ENCODE assay signal across 23 cellular contexts in the genomic region with DNA sequence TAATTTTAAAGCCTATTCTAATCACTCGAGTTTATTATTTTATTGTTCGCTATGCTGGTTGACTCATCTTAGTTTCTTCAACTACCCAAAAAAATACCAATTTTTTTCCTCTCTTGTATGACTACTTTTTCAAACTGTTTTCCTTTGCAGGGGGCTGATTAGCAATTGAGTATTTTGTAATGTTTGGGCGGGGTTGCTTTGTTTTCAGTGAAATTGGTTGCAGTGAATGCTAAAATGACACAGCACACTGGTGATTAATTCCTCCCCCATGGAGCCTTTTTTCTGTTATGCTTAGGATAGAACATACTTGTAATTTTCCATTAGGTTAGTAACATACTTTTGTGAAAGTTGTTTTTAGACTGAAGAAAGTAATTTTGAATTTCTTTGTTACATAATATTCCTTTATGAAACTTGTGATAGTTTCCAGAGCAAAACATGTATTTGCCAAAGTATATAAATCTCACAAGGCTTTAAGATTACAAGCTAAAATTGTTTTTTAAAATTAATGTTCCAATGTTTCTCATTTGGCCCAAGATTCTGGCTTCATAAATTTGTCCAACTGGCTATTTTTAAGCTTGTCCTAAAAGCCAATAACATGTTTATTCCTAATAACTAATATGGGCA.
DNase-seq lines count a peak whose midpoint lies in the region; ATAC-seq, FAIRE-seq and TF ChIP-seq lines count a peak whose summit lies in the region.
"Had no signal": no experiment of that assay in that cellular context is flagged by ENCODE, and none has a peak within 500 bp of the region (broad histone marks: within the 10 kb centered on the region; RNA-seq: fewer than 3 reads in every experiment).

No MANE protein-coding gene starts in this region.

- H3K4me1 ChIP-seq in kidney (ENCODE audit: control insufficient read depth in 1 of 2, insufficient read depth in 1 of 2, low read depth in 1 of 2, low read length in 2 of 2) (no peaks in the 10 kb centered on the region), upper lobe of right lung (no peaks in the 10 kb centered on the region)
- H3K4me1 ChIP-seq: colonic mucosa, gastrocnemius medialis, uterus had no signal

- H3K9me3 ChIP-seq in kidney (ENCODE audit: control insufficient read depth in 1 of 2, low read length in 2 of 2), result no peaks in the 10 kb centered on the region
- no peaks in the 10 kb centered on the region for H3K9me3 ChIP-seq in upper lobe of right lung
- H3K9me3 ChIP-seq: colonic mucosa, gastrocnemius medialis, uterus had no signal

- TF ChIP-seq CTCF in HFFc6 (IDR thresholded peaks at IDR 0.05) (no peak), choroid plexus epithelial cell (conservative IDR thresholded peaks at IDR 0.05; ENCODE audit: low read depth, low read length) (no peak), kidney (IDR thresholded peaks at IDR 0.05; ENCODE audit: borderline replicate concordance, extremely low read depth, insufficient read depth) (no peak), upper lobe of right lung (IDR thresholded peaks at IDR 0.05) (no peak)

- peaks cover 13% of the 10 kb centered on the region for H3K4me1 Mint-ChIP-seq in HFFc6 (ENCODE audit: low read depth)
- H3K4me1 Mint-ChIP-seq: activated CD4-positive, alpha-beta memory T cell treated with anti-CD3 and anti-CD28 coated beads, Interleukin-2, amount 10 ng/mL, durations not matched to agents 7 days and 5 days; nephron had no signal

- DNase-seq in AG20443 (ENCODE audit: low spot score) (peak; percentile 28), HFFc6 (peak; percentile 5), choroid plexus epithelial cell (ENCODE audit: low read depth) (peak; percentile 59), kidney (no peak), upper lobe of right lung (no peak), hippocampal formation (lab: John Stamatoyannopoulos, UW) (no peak), C1 segment of cervical spinal cord (lab: John Stamatoyannopoulos, UW) (no peak), epidermal melanocyte (ENCODE audit: insufficient read length, low spot score) (no peak)
- DNase-seq: activated CD4-positive, alpha-beta memory T cell treated with anti-CD3 and anti-CD28 coated beads, Interleukin-2, amount 10 ng/mL, durations not matched to agents 7 days and 5 days; activated CD4-positive, CD25-positive, alpha-beta regulatory T cell; activated naive CD4-positive, alpha-beta T cell treated with Interleukin-2 at 50 U/mL for 16 hours; aorta; colonic mucosa; gastrocnemius medialis; H7; midbrain; NCI-H1694; NCI-H82; PC-9; stimulated activated CD8-positive, alpha-beta memory T cell treated with anti-CD3 and anti-CD28 coated beads, Interleukin-4, amount 100 ng/mL, for 48 hours; uterus had no signal

- H3K36me3 ChIP-seq in kidney (ENCODE audit: control insufficient read depth in 1 of 2, insufficient read depth in 2 of 2, low read length in 2 of 2), result peaks cover 0 to 3% of the 10 kb centered on the region in 2 donors
- no peaks in the 10 kb centered on the region for H3K36me3 ChIP-seq in upper lobe of right lung
- H3K36me3 ChIP-seq: colonic mucosa, gastrocnemius medialis, uterus had no signal

- no peak overlapping the region; the same call in 1 of the 2 replicates for H3K4me3 Mint-ChIP-seq in HFFc6
- H3K4me3 Mint-ChIP-seq: activated CD4-positive, alpha-beta memory T cell treated with anti-CD3 and anti-CD28 coated beads, Interleukin-2, amount 10 ng/mL, durations not matched to agents 7 days and 5 days; nephron had no signal

- no peak overlapping the region for H3K9ac ChIP-seq in kidney (ENCODE audit: low read length in 2 of 2)

- no peak overlapping the region for H3K27ac Mint-ChIP-seq in HFFc6
- H3K27ac Mint-ChIP-seq: activated CD4-positive, alpha-beta memory T cell treated with anti-CD3 and anti-CD28 coated beads, Interleukin-2, amount 10 ng/mL, durations not matched to agents 7 days and 5 days; nephron; progenitor cell of endocrine pancreas had no signal

- peak; percentile 67 for FAIRE-seq in kidney (lab: Jason Lieb, UNC)

- no peaks in the 10 kb centered on the region for H3K27me3 Mint-ChIP-seq in HFFc6 (ENCODE audit: insufficient read depth)
- H3K27me3 Mint-ChIP-seq: activated CD4-positive, alpha-beta memory T cell treated with anti-CD3 and anti-CD28 coated beads, Interleukin-2, amount 10 ng/mL, durations not matched to agents 7 days and 5 days; progenitor cell of endocrine pancreas had no signal

- intact Hi-C loops in kidney (cut with DNase I) (no loop called here), upper lobe of right lung (cut with DNase I) (no loop called here)

- H3K4me3 ChIP-seq in choroid plexus epithelial cell (ENCODE audit: low read depth, low read length), result no peak overlapping the region
- no peak overlapping the region for H3K4me3 ChIP-seq in kidney (ENCODE audit: low read length in 2 of 2)
- no peak overlapping the region for H3K4me3 ChIP-seq in upper lobe of right lung
- H3K4me3 ChIP-seq: colonic mucosa, gastrocnemius medialis, PC-9, uterus had no signal

- H3K27me3 ChIP-seq in upper lobe of right lung, result no peaks in the 10 kb centered on the region
- H3K27me3 ChIP-seq: colonic mucosa, uterus had no signal

- H3K27ac ChIP-seq in kidney (ENCODE audit: low read depth in 2 of 2, low read length in 2 of 2) (no peak overlapping the region), upper lobe of right lung (no peak overlapping the region)
- H3K27ac ChIP-seq: colonic mucosa, gastrocnemius medialis, PC-9, uterus had no signal

- 0 out of 2 replicates have a peak, but pooled peaks cover 5% of the 10 kb centered on the region for H3K36me3 Mint-ChIP-seq in HFFc6 (ENCODE audit: low read depth)

- no peak for ATAC-seq in upper lobe of right lung
- ATAC-seq: gastrocnemius medialis had no signal

- no peaks in the 10 kb centered on the region for H3K9me3 Mint-ChIP-seq in HFFc6
- H3K9me3 Mint-ChIP-seq: activated CD4-positive, alpha-beta memory T cell treated with anti-CD3 and anti-CD28 coated beads, Interleukin-2, amount 10 ng/mL, durations not matched to agents 7 days and 5 days had no signal

Comparison
In these comparisons a context has a peak if more than half of its experiments do, and no peak if none do; other contexts are left out.
1. DNase-seq: peak in AG20443 (single experiment), HFFc6 (single experiment) and choroid plexus epithelial cell (single experiment); none in kidney (single experiment), upper lobe of right lung (single experiment), hippocampal formation (0 of 2), C1 segment of cervical spinal cord (0 of 14) and epidermal melanocyte (single experiment).